1 cellular context compared by ENCODE assay signal in the genomic region with DNA sequence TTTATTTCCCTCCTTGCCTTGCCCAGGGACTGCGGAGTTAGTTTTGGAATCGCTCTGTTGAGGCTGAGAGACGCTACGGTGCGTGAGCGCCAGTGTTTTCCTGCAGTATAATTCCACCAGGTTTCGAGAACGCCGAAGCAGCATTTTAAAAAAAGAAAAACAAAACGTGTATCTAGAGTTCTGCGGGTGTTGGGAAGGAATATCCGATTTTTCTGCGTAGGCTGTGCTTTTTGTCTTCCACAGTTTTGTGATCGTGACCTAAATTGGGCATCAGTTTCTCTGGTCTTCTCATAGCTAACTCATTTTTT.
TF ChIP-seq lines count a peak whose summit lies in the region.

No MANE protein-coding gene starts in this region.

TF ChIP-seq in A549, 52 proteins besides CTCF, POLR2A, EP300 and RAD21 (continued from another document):
- TF ChIP-seq, protein P1, sequence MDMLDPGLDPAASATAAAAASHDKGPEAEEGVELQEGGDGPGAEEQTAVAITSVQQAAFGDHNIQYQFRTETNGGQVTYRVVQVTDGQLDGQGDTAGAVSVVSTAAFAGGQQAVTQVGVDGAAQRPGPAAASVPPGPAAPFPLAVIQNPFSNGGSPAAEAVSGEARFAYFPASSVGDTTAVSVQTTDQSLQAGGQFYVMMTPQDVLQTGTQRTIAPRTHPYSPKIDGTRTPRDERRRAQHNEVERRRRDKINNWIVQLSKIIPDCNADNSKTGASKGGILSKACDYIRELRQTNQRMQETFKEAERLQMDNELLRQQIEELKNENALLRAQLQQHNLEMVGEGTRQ (IDR thresholded peaks at IDR 0.05) = no peak
- TF ChIP-seq MAFK (IDR thresholded peaks at IDR 0.05; ENCODE audit: partially characterized antibody) = no peak
- no peak for TF ChIP-seq HOXB5 (CRISPR knock-in tag; IDR thresholded peaks at IDR 0.05)
- no peak for TF ChIP-seq HEYL (CRISPR knock-in tag; IDR thresholded peaks at IDR 0.05)
